20 cellular contexts compared by ENCODE assay signal in the genomic region with DNA sequence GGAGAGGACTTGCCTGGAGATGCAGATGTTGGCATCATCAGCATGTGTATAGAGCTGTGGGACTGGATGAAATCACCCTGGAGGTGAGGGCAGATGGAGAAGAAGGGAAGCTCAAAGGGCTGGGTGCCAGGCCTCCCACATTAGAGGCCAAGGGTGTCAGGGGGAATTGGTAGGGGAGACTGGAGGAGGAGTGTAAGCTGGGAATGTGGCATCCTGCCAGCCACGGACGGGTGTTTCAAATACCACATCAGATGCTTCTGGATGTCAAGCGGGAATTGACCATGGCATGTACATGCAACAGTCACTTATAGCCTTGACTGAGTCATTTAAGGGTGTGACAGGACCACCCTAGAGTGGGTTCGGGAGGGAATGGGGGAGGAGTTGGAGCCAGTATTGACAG. TPM values are rescaled to one million over a fixed set of nuclear protein-coding genes. Genes with fewer than 3 reads are reported as not detected.
DNase-seq lines count a peak whose midpoint lies in the region; ATAC-seq, FAIRE-seq and TF ChIP-seq lines count a peak whose summit lies in the region.
"Had no signal": no experiment of that assay in that cellular context is flagged by ENCODE, and none has a peak within 500 bp of the region (broad histone marks: within the 10 kb centered on the region; RNA-seq: fewer than 3 reads in every experiment).

No MANE protein-coding gene starts in this region.

- H3K9me3 ChIP-seq in astrocyte (ENCODE audit: insufficient read depth, low read depth, low read length): no peaks in the 10 kb centered on the region
- H3K9me3 ChIP-seq in aorta (ENCODE audit: control insufficient read depth, low read length): no peaks in the 10 kb centered on the region

- H3K4me2 ChIP-seq in astrocyte (ENCODE audit: low read length): no peak overlapping the region

- no peaks in the 10 kb centered on the region for H3K27me3 Mint-ChIP-seq in astrocyte (ENCODE audit: low read depth, unreplicated experiment)

- no peaks in the 10 kb centered on the region for H3K27me3 ChIP-seq in astrocyte (ENCODE audit: insufficient read depth, low read length)
- no peaks in the 10 kb centered on the region for H3K27me3 ChIP-seq in aorta (ENCODE audit: control insufficient read depth in 1 of 2, insufficient read depth in 2 of 2, low read length in 1 of 2)

- ATAC-seq in left cardiac atrium: peak; percentile 19 to 34
- ATAC-seq in Right ventricle myocardium inferior: no peak
- no peak for ATAC-seq in aorta (ENCODE audit: low FRiP score)
- no peak for ATAC-seq in HG03039 (IDR thresholded peaks at IDR 0.05; ENCODE audit: unreplicated experiment)
- no peak for ATAC-seq in GM21390 (IDR thresholded peaks at IDR 0.05; ENCODE audit: unreplicated experiment)
- ATAC-seq in HG03460 (IDR thresholded peaks at IDR 0.05; ENCODE audit: unreplicated experiment): no peak
- ATAC-seq: PC-3 had no signal

- no peak overlapping the region for H3K27ac Mint-ChIP-seq in astrocyte (ENCODE audit: unreplicated experiment)
- H3K27ac Mint-ChIP-seq: H9 had no signal

- H3K9ac ChIP-seq in astrocyte (ENCODE audit: low read length): no peak overlapping the region

- intact Hi-C loops in left cardiac atrium (cut with DNase I) (no loop called here), Right ventricle myocardium inferior (cut with DNase I) (no loop called here), aorta (cut with DNase I) (no loop called here)

- no peak overlapping the region for H3K4me3 Mint-ChIP-seq in astrocyte (ENCODE audit: unreplicated experiment)
- H3K4me3 Mint-ChIP-seq: H9 had no signal

- H3K9me3 Mint-ChIP-seq in astrocyte (ENCODE audit: unreplicated experiment): no peaks in the 10 kb centered on the region
- H3K9me3 Mint-ChIP-seq: H9 had no signal

- no peak overlapping the region for H2AFZ ChIP-seq in astrocyte (ENCODE audit: low read depth, low read length)

- H3K79me2 ChIP-seq in astrocyte (ENCODE audit: insufficient read depth, low read length): no peaks in the 10 kb centered on the region

- H3K4me3 ChIP-seq in astrocyte (ENCODE audit: insufficient read depth, low read depth, low read length): no peak overlapping the region
- H3K4me3 ChIP-seq in fibroblast of pulmonary artery (replicated peaks; ENCODE audit: low read depth, low read length): no peak overlapping the region
- H3K4me3 ChIP-seq in aorta (ENCODE audit: low read length in 2 of 2): no peak overlapping the region

- DNase-seq in left cardiac atrium (no peak), Right ventricle myocardium inferior (ENCODE audit: missing footprints) (no peak), astrocyte (ENCODE audit: low read depth) (peak; percentile 8), fibroblast of pulmonary artery (ENCODE audit: low read depth) (peak; percentile 12), aorta (peak; percentile 23 to 65)
- DNase-seq: AML-193, DMS79 treated with DMSO at 0.1 percent for 48 hours, H9, NCI-H1417 treated with DMSO at 0.1 percent for 48 hours, NCI-H187 treated with DMSO at 0.1 percent for 48 hours, NCI-H526, PC-3, RPMI8226 had no signal

- peaks cover 3% of the 10 kb centered on the region for H3K4me1 Mint-ChIP-seq in astrocyte (ENCODE audit: low read depth, unreplicated experiment)
- H3K4me1 Mint-ChIP-seq: H9 had no signal

- peaks cover 36% of the 10 kb centered on the region for H3K36me3 ChIP-seq in astrocyte (ENCODE audit: insufficient read depth, low read length)
- peaks cover 0 to 17% of the 10 kb centered on the region in 2 donors for H3K36me3 ChIP-seq in aorta (ENCODE audit: control insufficient read depth in 1 of 2, insufficient read depth in 2 of 2, low read length in 1 of 2)

- H4K20me1 ChIP-seq in astrocyte (ENCODE audit: insufficient read depth, low read length): peaks cover 30% of the 10 kb centered on the region

- no peaks in the 10 kb centered on the region for H3K4me1 ChIP-seq in astrocyte (ENCODE audit: insufficient read depth, low read length)
- no peaks in the 10 kb centered on the region for H3K4me1 ChIP-seq in aorta (ENCODE audit: control insufficient read depth in 1 of 2, insufficient read depth in 2 of 2, low read length in 2 of 2)

- WGBS in aorta, 2 donors: 45 to 62% methylated on average over 4 of the region's 4 CpGs

- H3K27ac ChIP-seq in astrocyte (ENCODE audit: low read depth, low read length) (no peak overlapping the region), aorta (ENCODE audit: low read depth in 1 of 2, low read length in 2 of 2) (no peak overlapping the region)
- H3K27ac ChIP-seq: 22Rv1, C4-2B had no signal

- H3K36me3 Mint-ChIP-seq in astrocyte (ENCODE audit: low read depth, unreplicated experiment): peaks cover 33% of the 10 kb centered on the region

- TF ChIP-seq CTCF in astrocyte (IDR thresholded peaks at IDR 0.05; ENCODE audit: insufficient read depth, low read depth, low read length) (no peak), fibroblast of pulmonary artery (IDR thresholded peaks at IDR 0.05; ENCODE audit: low read length, missing control alignments) (no peak)

- FAIRE-seq in astrocyte (lab: Jason Lieb, UNC): no peak
- FAIRE-seq: G401.6 had no signal

RNA-seq across cellular contexts. Expression of a gene that starts 9.6 kb away (rescaled TPM):
- total RNA-seq in left cardiac atrium: 100 to 1,000 TPM; 119 to 120 TPM
- 94.8 TPM for total RNA-seq in Right ventricle myocardium inferior
- total RNA-seq in astrocyte: 198 and 205 TPM in 2 replicates
- 100 to 1,000 TPM; 140 to 166 TPM for total RNA-seq in aorta
- polyA plus RNA-seq in aorta: 100 to 1,000 TPM; 178 to 254 TPM

RNA-seq across cellular contexts. Expression of a gene that starts 22.0 kb away (rescaled TPM):
- total RNA-seq in left cardiac atrium: not detected
- not detected for total RNA-seq in Right ventricle myocardium inferior
- not detected in 2 replicates for total RNA-seq in astrocyte
- not detected for total RNA-seq in aorta
- polyA plus RNA-seq in aorta: not detected
- total RNA-seq: H9, MCF 10A, PC-3 had no signal

Comparison
In these comparisons a context has a peak if more than half of its experiments do, and no peak if none do; other contexts are left out.
1. ATAC-seq: peak in left cardiac atrium (2 of 2); none in Right ventricle myocardium inferior (single experiment), aorta (single experiment), HG03039 (single experiment), GM21390 (single experiment) and HG03460 (single experiment).
2. DNase-seq: peak in astrocyte (single experiment), fibroblast of pulmonary artery (single experiment) and aorta (2 of 2); none in left cardiac atrium (single experiment) and Right ventricle myocardium inferior (single experiment).